ENCODE assay signal across 21 cellular contexts in genomic region chr5:16870878-16871277, GRCh38.
DNase-seq lines count a peak whose midpoint lies in the region; ATAC-seq, FAIRE-seq and TF ChIP-seq lines count a peak whose summit lies in the region.
"Had no signal": no experiment of that assay in that cellular context is flagged by ENCODE, and none has a peak within 500 bp of the region (broad histone marks: within the 10 kb centered on the region; RNA-seq: fewer than 3 reads in every experiment).

No MANE protein-coding gene starts in this region.

- H3K4me1 ChIP-seq in K562 (replicated peaks in 1 of 2; ENCODE audit: control insufficient read depth in 2 of 2, insufficient read depth in 2 of 2, low read length in 2 of 2) (no peaks in the 10 kb centered on the region), upper lobe of left lung (peaks cover 5 to 14% (median 8%) of the 10 kb centered on the region in 4 donors)
- no peaks in the 10 kb centered on the region for H3K4me1 ChIP-seq in naive thymus-derived CD4-positive, alpha-beta T cell (ENCODE audit: control insufficient read depth in 2 of 2, insufficient read depth in 2 of 2, low read length in 2 of 2)
- H3K4me1 ChIP-seq: psoas muscle had no signal

- FAIRE-seq in K562 (lab: Jason Lieb, UNC) = no peak

- TF ChIP-seq CTCF in K562 (IDR thresholded peaks at IDR 0.05 in 2 of 3, conservative IDR thresholded peaks at IDR 0.05 in 1 of 3; ENCODE audit: insufficient read depth in 2 of 3, low read depth in 1 of 3, low read length in 3 of 3) (no peak), fibroblast of villous mesenchyme (IDR thresholded peaks at IDR 0.05; ENCODE audit: insufficient read depth, low read depth, low read length) (peak; percentile 18), upper lobe of left lung (IDR thresholded peaks at IDR 0.05) (no peak)

- H2AFZ ChIP-seq in K562 (ENCODE audit: low read depth, low read length) = no peak overlapping the region

- 0% methylated on average over 1 of the region's 1 CpG for WGBS in K562 (ENCODE audit: insufficient coverage, low coverage, missing lambda C conversion rate)
- 55 to 62% methylated on average over 1 of the region's 1 CpG for WGBS in upper lobe of left lung, 2 donors

- H3K36me3 Mint-ChIP-seq in naive thymus-derived CD4-positive, alpha-beta T cell = peaks cover 0 to 4% (median 0%) of the 10 kb centered on the region in 5 donors
- H3K36me3 Mint-ChIP-seq: activated naive CD8-positive, alpha-beta T cell had no signal

- H3K4me2 ChIP-seq in K562 (ENCODE audit: insufficient read depth, low read length) = no peak overlapping the region
- H3K4me2 ChIP-seq: SK-N-SH had no signal

- H3K4me3 Mint-ChIP-seq in naive thymus-derived CD4-positive, alpha-beta T cell = no peak overlapping the region
- H3K4me3 Mint-ChIP-seq: activated naive CD8-positive, alpha-beta T cell; brain had no signal

- intact Hi-C loops in K562 (cut with micrococcal nuclease) = no loop called here
- intact Hi-C loops in naive thymus-derived CD4-positive, alpha-beta T cell (cut with micrococcal nuclease) = no loop called here

- H3K79me2 ChIP-seq in K562 (ENCODE audit: control insufficient read depth, insufficient read depth, low read length) = no peaks in the 10 kb centered on the region

- no peak overlapping the region for H3K27ac Mint-ChIP-seq in naive thymus-derived CD4-positive, alpha-beta T cell
- H3K27ac Mint-ChIP-seq: activated naive CD8-positive, alpha-beta T cell had no signal

- peaks cover 0 to 5% (median 0%) of the 10 kb centered on the region in 5 donors for H3K27me3 Mint-ChIP-seq in naive thymus-derived CD4-positive, alpha-beta T cell
- H3K27me3 Mint-ChIP-seq: brain had no signal

- H3K4me3 ChIP-seq in K562 = no peak overlapping the region
- H3K4me3 ChIP-seq in fibroblast of villous mesenchyme (ENCODE audit: low read depth, low read length) = no peak overlapping the region
- no peak overlapping the region for H3K4me3 ChIP-seq in upper lobe of left lung
- no peak overlapping the region for H3K4me3 ChIP-seq in naive thymus-derived CD4-positive, alpha-beta T cell (ENCODE audit: low read length)
- H3K4me3 ChIP-seq: psoas muscle, spleen had no signal

- POLR2A ChIA-PET in K562 (lab: Yijun Ruan, JAX) = no interaction called here
- POLR2A ChIA-PET in naive thymus-derived CD4-positive, alpha-beta T cell (lab: Charles Lee) = no interaction called here

- no peaks in the 10 kb centered on the region for H3K9me1 ChIP-seq in K562 (ENCODE audit: control insufficient read depth, insufficient read depth, low read length)

- no TSS peak for BruUV-seq in K562 (replicated peaks; lab: Mats Ljungman, UMichigan)

- H3K27me3 ChIP-seq in K562 (ENCODE audit: control insufficient read depth in 2 of 2, insufficient read depth in 2 of 2, low read length in 2 of 2) (peaks cover 0 to 8% of the 10 kb centered on the region in 2 experiments; a peak in 3 of 5 replicates), upper lobe of left lung (no peaks in the 10 kb centered on the region)
- no peaks in the 10 kb centered on the region for H3K27me3 ChIP-seq in naive thymus-derived CD4-positive, alpha-beta T cell (ENCODE audit: control insufficient read depth in 2 of 2, insufficient read depth in 2 of 2, low read length in 2 of 2)
- H3K27me3 ChIP-seq: spleen had no signal

- H4K20me1 ChIP-seq in K562 (replicated peaks; ENCODE audit: control insufficient read depth, insufficient read depth, low read length) = no peaks in the 10 kb centered on the region

- no peaks in the 10 kb centered on the region for H3K9me3 ChIP-seq in K562 (replicated peaks; ENCODE audit: control insufficient read depth, insufficient read depth, low read depth, low read length)
- peaks cover 0 to 5% (median 0%) of the 10 kb centered on the region in 4 donors for H3K9me3 ChIP-seq in upper lobe of left lung
- no peaks in the 10 kb centered on the region for H3K9me3 ChIP-seq in naive thymus-derived CD4-positive, alpha-beta T cell (ENCODE audit: control insufficient read depth in 2 of 3, low read length in 3 of 3)
- H3K9me3 ChIP-seq: psoas muscle, SK-N-SH had no signal

- no peaks in the 10 kb centered on the region for H3K4me1 Mint-ChIP-seq in naive thymus-derived CD4-positive, alpha-beta T cell

- no peak overlapping the region for H3K27ac ChIP-seq in K562 (ENCODE audit: extremely low read depth, low read depth, low read length)
- H3K27ac ChIP-seq in upper lobe of left lung = peak overlapping the region in 3 of 4 donors; percentile 11 to 63 (median 56)
- H3K27ac ChIP-seq in naive thymus-derived CD4-positive, alpha-beta T cell (ENCODE audit: low read depth, low read length) = no peak overlapping the region
- H3K27ac ChIP-seq: psoas muscle had no signal

- ATAC-seq in K562 (no peak), upper lobe of left lung (ENCODE audit: low FRiP score in 2 of 2) (no peak), GM19351 (IDR thresholded peaks at IDR 0.05; ENCODE audit: unreplicated experiment) (no peak)
- ATAC-seq in naive thymus-derived CD4-positive, alpha-beta T cell = no peak
- ATAC-seq: activated CD4-positive, CD25-positive, alpha-beta regulatory T cell treated with anti-CD3 and anti-CD28 coated beads, Interleukin-2, amount 50 U/mL, for 24 hours; left colon had no signal

- TF ChIP-seq EP300 in K562 (IDR thresholded peaks at IDR 0.05; ENCODE audit: low read length) (no peak), upper lobe of left lung (IDR thresholded peaks at IDR 0.05) (no peak)

- peaks cover 0 to 20% (median 9%) of the 10 kb centered on the region in 11 donors for H3K9me3 Mint-ChIP-seq in naive thymus-derived CD4-positive, alpha-beta T cell

- CTCF ChIA-PET in K562 (lab: Yijun Ruan, JAX; ENCODE audit: low intra/inter-chr PET ratio) = no interaction called here
- CTCF ChIA-PET in naive thymus-derived CD4-positive, alpha-beta T cell (lab: Charles Lee) = interaction anchor here (0.6 kb wide), 1 partner anchor 350 kb away, joined by 4 read pairs; no protein-coding TSS in a partner anchor

- DNase-seq in HCEC 1CT = peak; percentile 26
- DNase-seq in K562 (ENCODE audit: extremely low read depth in 1 of 4, low spot score in 3 of 4) = no peak
- DNase-seq in fibroblast of villous mesenchyme (ENCODE audit: low read depth) = no peak
- DNase-seq in upper lobe of left lung = no peak
- no peak for DNase-seq in DMS53 (lab: John Stamatoyannopoulos, UW)
- no peak for DNase-seq in naive thymus-derived CD4-positive, alpha-beta T cell
- DNase-seq in NAMALWA (ENCODE audit: low spot score) = no peak
- DNase-seq: activated CD8-positive, alpha-beta memory T cell treated with anti-CD3 and anti-CD28 coated beads for 24 hours; AML-193; glutamatergic neuron; left colon; midbrain; NCI-H146; NCI-H774; psoas muscle; SK-N-SH; spleen had no signal

- no peak for TF ChIP-seq RAD21 in K562 (CRISPR knock-in tag; conservative IDR thresholded peaks at IDR 0.05 in 1 of 2, IDR thresholded peaks at IDR 0.05 in 1 of 2)

- no peaks in the 10 kb centered on the region for H3K36me3 ChIP-seq in K562 (ENCODE audit: control insufficient read depth, insufficient read depth, low read length)
- peaks cover 0 to 12% (median 0%) of the 10 kb centered on the region in 4 donors for H3K36me3 ChIP-seq in upper lobe of left lung
- no peaks in the 10 kb centered on the region for H3K36me3 ChIP-seq in naive thymus-derived CD4-positive, alpha-beta T cell (ENCODE audit: control insufficient read depth in 2 of 3, insufficient read depth in 3 of 3, low read length in 3 of 3)

- no peak overlapping the region for H3K9ac ChIP-seq in K562 (ENCODE audit: insufficient read depth in 1 of 2, low read depth in 2 of 2, low read length in 2 of 2)
- H3K9ac ChIP-seq: SK-N-SH had no signal

- in situ Hi-C loops in K562 (cut with MboI) = no loop called here

- TF ChIP-seq POLR2A in K562 (conservative IDR thresholded peaks at IDR 0.05) (no peak), upper lobe of left lung (IDR thresholded peaks at IDR 0.05) (no peak)

TF ChIP-seq in K562, 482 proteins besides CTCF, POLR2A, EP300 and RAD21:
- peak; percentile 38; the same call in 1 of the 2 replicates for TF ChIP-seq CEBPB (tag; IDR thresholded peaks at IDR 0.05)
- TF ChIP-seq ARID2 (IDR thresholded peaks at IDR 0.05) = no peak
- no peak for TF ChIP-seq ZNF609 (CRISPR knock-in tag; IDR thresholded peaks at IDR 0.05; ENCODE audit: borderline replicate concordance)

Comparison
In these comparisons a context has a peak if more than half of its experiments do, and no peak if none do; other contexts are left out.
1. H3K27ac ChIP-seq: peak in upper lobe of left lung (3 of 4); none in K562 (single experiment) and naive thymus-derived CD4-positive, alpha-beta T cell (single experiment).